In the genomic region with DNA sequence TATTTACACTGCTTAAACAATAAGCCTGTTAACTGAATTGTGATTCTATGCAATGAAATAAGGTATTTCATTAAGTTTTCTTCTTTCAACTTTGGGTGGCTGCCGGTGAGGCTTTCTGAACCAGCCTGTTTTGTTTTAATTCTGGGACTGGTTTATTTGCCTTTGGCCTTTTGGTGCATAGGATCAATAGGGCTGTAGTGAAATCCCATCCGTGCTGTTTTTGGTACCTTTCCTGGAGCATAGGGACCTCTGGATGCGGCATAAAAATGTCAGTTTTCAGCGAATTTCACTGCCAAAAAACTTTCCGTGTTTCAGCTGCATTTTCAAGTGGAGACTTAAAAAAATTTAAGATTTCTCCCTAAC, we compare ENCODE assay signal across 8 cellular contexts. TPM values are rescaled to one million over a fixed set of nuclear protein-coding genes. Genes with fewer than 3 reads are reported as not detected.
DNase-seq lines count a peak whose midpoint lies in the region; ATAC-seq, FAIRE-seq and TF ChIP-seq lines count a peak whose summit lies in the region.

No MANE protein-coding gene starts in this region.

- TF ChIP-seq POLR2A in HepG2 (IDR thresholded peaks at IDR 0.05; ENCODE audit: insufficient read depth in 1 of 2, low read depth in 2 of 2, low read length in 2 of 2) (no peak), tibial nerve (IDR thresholded peaks at IDR 0.05) (no peak)

- peak overlapping the region; percentile 96 for H3K4me3 Mint-ChIP-seq in activated CD8-positive, alpha-beta memory T cell treated with anti-CD3 and anti-CD28 coated beads, Interleukin-2, amount 10 ng/mL, durations not matched to agents 7 days and 5 days
- peak overlapping the region; percentile 96 for H3K4me3 Mint-ChIP-seq in activated naive CD8-positive, alpha-beta T cell treated with anti-CD3 and anti-CD28 coated beads for 36 hours

- H3K79me2 ChIP-seq in HepG2 (ENCODE audit: insufficient read depth, low read length): peaks cover 17% of the 10 kb centered on the region

- in situ Hi-C loops in HepG2 (cut with HindIII; ENCODE audit: extremely low pct_ligation_motif_present, low pct_unique_long_range_greater_than_20kb): no loop called here

- H3K4me1 ChIP-seq in HepG2 (ENCODE audit: insufficient read depth, low read length): peaks cover 29% of the 10 kb centered on the region
- peaks cover 0 to 17% (median 2%) of the 10 kb centered on the region in 4 donors for H3K4me1 ChIP-seq in tibial nerve

- TSS peak; percentile 77 for BruUV-seq in HepG2 (replicated peaks; lab: Mats Ljungman, UMichigan)

- ATAC-seq in activated CD8-positive, alpha-beta memory T cell treated with anti-CD3 and anti-CD28 coated beads, Interleukin-2, amount 10 ng/mL, durations not matched to agents 7 days and 5 days: no peak
- ATAC-seq in HepG2 (peak; percentile 45), GM19397 (IDR thresholded peaks at IDR 0.05; ENCODE audit: unreplicated experiment) (no peak), HG03378 (IDR thresholded peaks at IDR 0.05; ENCODE audit: unreplicated experiment) (no peak)

- H3K27ac ChIP-seq in HepG2 (ENCODE audit: extremely low read length, insufficient read depth, low read length) (peak overlapping the region; percentile 82), tibial nerve (peak overlapping the region in 1 of 4 donors; percentile 52)

- peak overlapping the region; percentile 75 for H2AFZ ChIP-seq in HepG2 (ENCODE audit: low read length)

- peaks cover 6% of the 10 kb centered on the region for H3K27me3 Mint-ChIP-seq in activated CD8-positive, alpha-beta memory T cell treated with anti-CD3 and anti-CD28 coated beads, Interleukin-2, amount 10 ng/mL, durations not matched to agents 7 days and 5 days
- H3K27me3 Mint-ChIP-seq in activated naive CD8-positive, alpha-beta T cell treated with anti-CD3 and anti-CD28 coated beads for 36 hours: peaks cover 12% of the 10 kb centered on the region

- H3K4me2 ChIP-seq in HepG2 (ENCODE audit: low read depth, low read length): peak overlapping the region; percentile 87

- H3K36me3 ChIP-seq in HepG2 (replicated peaks in 1 of 2; ENCODE audit: control insufficient read depth in 1 of 2, insufficient read depth in 2 of 2, low read length in 2 of 2): no peaks in the 10 kb centered on the region
- no peaks in the 10 kb centered on the region for H3K36me3 ChIP-seq in tibial nerve

- no peaks in the 10 kb centered on the region for H4K20me1 ChIP-seq in HepG2 (ENCODE audit: insufficient read depth, low read length)

- POLR2A ChIA-PET in HepG2 (lab: Yijun Ruan, JAX): interaction anchor here (0.5 to 2.1 kb wide), 7 partner anchors 13 to 405 kb away, joined by 3 to 14 read pairs (median 4); a partner anchor contains a TSS

- TF ChIP-seq EP300 in HepG2 (IDR thresholded peaks at IDR 0.05; ENCODE audit: low read depth in 2 of 2, low read length in 2 of 2) (no peak), HepG2 (CRISPR knock-in tag; IDR thresholded peaks at IDR 0.05; ENCODE audit: borderline replicate concordance) (no peak), tibial nerve (IDR thresholded peaks at IDR 0.05) (no peak)

- H3K27ac Mint-ChIP-seq in activated CD8-positive, alpha-beta memory T cell treated with anti-CD3 and anti-CD28 coated beads, Interleukin-2, amount 10 ng/mL, durations not matched to agents 7 days and 5 days: peak overlapping the region; percentile 49
- H3K27ac Mint-ChIP-seq in activated naive CD8-positive, alpha-beta T cell treated with anti-CD3 and anti-CD28 coated beads for 36 hours: peak overlapping the region; percentile 78

- intact Hi-C loops in HepG2 (cut with micrococcal nuclease; ENCODE audit: unreplicated experiment): loop anchor here (1.0 to 2.0 kb wide), 3 partner anchors 18 to 128 kb away; a partner anchor contains a TSS

- no peaks in the 10 kb centered on the region for H3K36me3 Mint-ChIP-seq in activated CD8-positive, alpha-beta memory T cell treated with anti-CD3 and anti-CD28 coated beads, Interleukin-2, amount 10 ng/mL, durations not matched to agents 7 days and 5 days
- H3K36me3 Mint-ChIP-seq in activated naive CD8-positive, alpha-beta T cell treated with anti-CD3 and anti-CD28 coated beads for 36 hours: peaks cover 1% of the 10 kb centered on the region

- no peaks in the 10 kb centered on the region; a peak in 1 of 5 replicates for H3K27me3 ChIP-seq in HepG2 (ENCODE audit: control insufficient read depth in 1 of 2, insufficient read depth in 2 of 2, low read length in 2 of 2)
- no peaks in the 10 kb centered on the region for H3K27me3 ChIP-seq in tibial nerve

- TF ChIP-seq CTCF in HepG2 (CRISPR knock-in tag; IDR thresholded peaks at IDR 0.05) (no peak), tibial nerve (IDR thresholded peaks at IDR 0.05) (no peak)

- CTCF ChIA-PET in activated CD8-positive, alpha-beta memory T cell treated with anti-CD3 and anti-CD28 coated beads, Interleukin-2, amount 10 ng/mL, durations not matched to agents 7 days and 5 days (lab: Charles Lee): interaction anchor here (1.2 to 2.1 kb wide), 3 partner anchors 10 to 127 kb away, joined by 4 to 6 read pairs (median 5); a partner anchor contains a TSS
- CTCF ChIA-PET in HepG2 (lab: Yijun Ruan, JAX; ENCODE audit: low intra/inter-chr PET ratio, low total read pairs): no interaction called here

- no peaks in the 10 kb centered on the region for H3K9me3 Mint-ChIP-seq in activated CD8-positive, alpha-beta memory T cell treated with anti-CD3 and anti-CD28 coated beads, Interleukin-2, amount 10 ng/mL, durations not matched to agents 7 days and 5 days (ENCODE audit: low read depth)
- no peaks in the 10 kb centered on the region for H3K9me3 Mint-ChIP-seq in activated naive CD8-positive, alpha-beta T cell treated with anti-CD3 and anti-CD28 coated beads for 36 hours

- H3K4me3 ChIP-seq in HepG2 (replicated peaks in 1 of 3; ENCODE audit: insufficient read depth in 1 of 3, low read depth in 2 of 3, low read length in 3 of 3) (peak overlapping the region; percentile 80 to 83 (median 80)), tibial nerve (peak overlapping the region; percentile 42 to 82 (median 58))

- DNase-seq in activated CD8-positive, alpha-beta memory T cell treated with anti-CD3 and anti-CD28 coated beads, Interleukin-2, amount 10 ng/mL, durations not matched to agents 7 days and 5 days: no peak
- no peak for DNase-seq in activated CD8-positive, alpha-beta memory T cell treated with anti-CD3 and anti-CD28 coated beads, Interleukin-2, amount 50 U/mL, for 4 hours
- no peak for DNase-seq in activated naive CD8-positive, alpha-beta T cell treated with anti-CD3 and anti-CD28 coated beads for 36 hours
- DNase-seq in HepG2 (ENCODE audit: low spot score): no peak
- DNase-seq in tibial nerve (ENCODE audit: low spot score in 2 of 2): no peak
- no peak for DNase-seq in DMS114 treated with DMSO at 0.1 percent for 48 hours (lab: John Stamatoyannopoulos, UW; ENCODE audit: unreplicated experiment)

- FAIRE-seq in HepG2 (lab: Jason Lieb, UNC): no peak

- peak overlapping the region; percentile 77 for H3K9ac ChIP-seq in HepG2 (ENCODE audit: insufficient read depth, low read depth, low read length)

- H3K9me3 ChIP-seq in HepG2 (ENCODE audit: low read length) (no peaks in the 10 kb centered on the region), tibial nerve (no peaks in the 10 kb centered on the region)

- no peak for TF ChIP-seq RAD21 in HepG2 (CRISPR knock-in tag; IDR thresholded peaks at IDR 0.05)

- H3K4me1 Mint-ChIP-seq in activated CD8-positive, alpha-beta memory T cell treated with anti-CD3 and anti-CD28 coated beads, Interleukin-2, amount 10 ng/mL, durations not matched to agents 7 days and 5 days: peaks cover 17% of the 10 kb centered on the region
- peaks cover 16% of the 10 kb centered on the region for H3K4me1 Mint-ChIP-seq in activated naive CD8-positive, alpha-beta T cell treated with anti-CD3 and anti-CD28 coated beads for 36 hours

- WGBS in HepG2 (ENCODE audit: low lambda C conversion rate): under 1% methylated on average over 5 of the region's 5 CpGs
- 7 to 19% methylated on average over 5 of the region's 5 CpGs for WGBS in tibial nerve, 2 donors

RNA-seq across cellular contexts. Expression of a gene that starts 0.5 kb away (rescaled TPM):
- 1 to 10 TPM; 4.2 to 4.5 TPM for total RNA-seq in activated CD8-positive, alpha-beta memory T cell treated with anti-CD3 and anti-CD28 coated beads, Interleukin-2, amount 10 ng/mL, durations not matched to agents 7 days and 5 days
- total RNA-seq in activated naive CD8-positive, alpha-beta T cell treated with anti-CD3 and anti-CD28 coated beads for 36 hours: 1 to 10 TPM; 6.2 to 7.0 TPM
- total RNA-seq in HepG2 (2016; rRNA removed; fragmentation: Illumina TruSeq; extraction: Trizol): 21.1 and 34.1 TPM in 2 replicates
- total RNA-seq in HepG2 (2016; cell fraction: cytosol; rRNA removed; fragmentation: Illumina TruSeq; extraction: Trizol; ENCODE audit: low read depth): 4.4 and 7.7 TPM in 2 replicates
- 19.5 and 33.3 TPM in 2 replicates for total RNA-seq in HepG2 (2016; cell fraction: insoluble cytoplasmic fraction; rRNA removed; fragmentation: Illumina TruSeq; extraction: Trizol)
- total RNA-seq in HepG2 (2016; cell fraction: membrane; rRNA removed; fragmentation: Illumina TruSeq; extraction: Trizol): 5.7 and 6.6 TPM in 2 replicates
- total RNA-seq in HepG2 (2016; cell fraction: nucleus; rRNA removed; fragmentation: Illumina TruSeq; extraction: Trizol): 13.8 and 14.5 TPM in 2 replicates
- 8.3 and 11.2 TPM in 2 replicates for polyA plus RNA-seq in HepG2 (2011; rRNA removed)
- polyA plus RNA-seq in HepG2 (2011; cell fraction: cytosol; rRNA removed): 5.3 and 9.1 TPM in 2 replicates
- polyA plus RNA-seq in HepG2 (2011; cell fraction: nucleus; rRNA removed): 2.6 and 3.8 TPM in 2 replicates
- 8.5 and 14.1 TPM in 2 replicates for polyA plus RNA-seq in HepG2 (2012)
- polyA plus RNA-seq in HepG2 (2016; cell fraction: cytosol; fragmentation: Illumina TruSeq; extraction: Trizol; ENCODE audit: low read depth): 0.65 and 0.89 TPM in 2 replicates
- 18.7 and 20.7 TPM in 2 replicates for polyA plus RNA-seq in HepG2 (2016; cell fraction: insoluble cytoplasmic fraction; fragmentation: Illumina TruSeq; extraction: Trizol; ENCODE audit: low read depth)
- polyA plus RNA-seq in HepG2 (2016; cell fraction: membrane; fragmentation: Illumina TruSeq; extraction: Trizol; ENCODE audit: low read depth): 1.8 TPM in 2 replicates
- 7.7 and 8.5 TPM in 2 replicates for polyA plus RNA-seq in HepG2 (2016; cell fraction: nucleus; fragmentation: Illumina TruSeq; extraction: Trizol; ENCODE audit: insufficient read depth, low read depth)
- polyA minus RNA-seq in HepG2 (2011; rRNA and poly(A)+ RNA removed; ENCODE audit: low replicate concordance): 4.7 and 8.0 TPM in 2 replicates
- polyA minus RNA-seq in HepG2 (2011; cell fraction: cytosol; rRNA and poly(A)+ RNA removed): 10.1 and 13.0 TPM in 2 replicates
- 13.4 and 18.6 TPM in 2 replicates for polyA minus RNA-seq in HepG2 (2011; cell fraction: nucleus; rRNA and poly(A)+ RNA removed)
- total RNA-seq in tibial nerve: 1 to 10 TPM in 1 of 4 donors, under 1 TPM in 2, not detected in 1; 0.66 to 3.6 (median 0.90) TPM

RNA-seq across cellular contexts. Expression of a gene that starts 18.2 kb away (rescaled TPM):
- total RNA-seq in activated CD8-positive, alpha-beta memory T cell treated with anti-CD3 and anti-CD28 coated beads, Interleukin-2, amount 10 ng/mL, durations not matched to agents 7 days and 5 days: 10 to 100 TPM; 34.9 to 40.0 TPM
- 10 to 100 TPM; 38.3 to 42.4 TPM for total RNA-seq in activated naive CD8-positive, alpha-beta T cell treated with anti-CD3 and anti-CD28 coated beads for 36 hours
- total RNA-seq in HepG2 (2016; rRNA removed; fragmentation: Illumina TruSeq; extraction: Trizol): 17.0 and 21.7 TPM in 2 replicates
- 3.3 and 4.6 TPM in 2 replicates for total RNA-seq in HepG2 (2016; cell fraction: cytosol; rRNA removed; fragmentation: Illumina TruSeq; extraction: Trizol; ENCODE audit: low read depth)
- total RNA-seq in HepG2 (2016; cell fraction: insoluble cytoplasmic fraction; rRNA removed; fragmentation: Illumina TruSeq; extraction: Trizol): 16.0 and 21.3 TPM in 2 replicates
- 5.3 and 6.0 TPM in 2 replicates for total RNA-seq in HepG2 (2016; cell fraction: membrane; rRNA removed; fragmentation: Illumina TruSeq; extraction: Trizol)
- total RNA-seq in HepG2 (2016; cell fraction: nucleus; rRNA removed; fragmentation: Illumina TruSeq; extraction: Trizol): 32.5 and 33.4 TPM in 2 replicates
- 5.4 and 6.6 TPM in 2 replicates for polyA plus RNA-seq in HepG2 (2011; rRNA removed)
- 1.7 and 3.5 TPM in 2 replicates for polyA plus RNA-seq in HepG2 (2011; cell fraction: cytosol; rRNA removed)
- polyA plus RNA-seq in HepG2 (2011; cell fraction: nucleus; rRNA removed): 7.2 and 8.3 TPM in 2 replicates
- 6.6 and 8.4 TPM in 2 replicates for polyA plus RNA-seq in HepG2 (2012)
- 1.3 TPM in 2 replicates for polyA plus RNA-seq in HepG2 (2016; cell fraction: cytosol; fragmentation: Illumina TruSeq; extraction: Trizol; ENCODE audit: low read depth)
- polyA plus RNA-seq in HepG2 (2016; cell fraction: insoluble cytoplasmic fraction; fragmentation: Illumina TruSeq; extraction: Trizol; ENCODE audit: low read depth): 12.9 and 13.9 TPM in 2 replicates
- polyA plus RNA-seq in HepG2 (2016; cell fraction: membrane; fragmentation: Illumina TruSeq; extraction: Trizol; ENCODE audit: low read depth): 1.6 and 1.9 TPM in 2 replicates
- 24.5 and 26.4 TPM in 2 replicates for polyA plus RNA-seq in HepG2 (2016; cell fraction: nucleus; fragmentation: Illumina TruSeq; extraction: Trizol; ENCODE audit: insufficient read depth, low read depth)
- 6.9 and 27.7 TPM in 2 replicates for polyA minus RNA-seq in HepG2 (2011; rRNA and poly(A)+ RNA removed; ENCODE audit: low replicate concordance)
- 6.3 and 7.6 TPM in 2 replicates for polyA minus RNA-seq in HepG2 (2011; cell fraction: cytosol; rRNA and poly(A)+ RNA removed)
- polyA minus RNA-seq in HepG2 (2011; cell fraction: nucleus; rRNA and poly(A)+ RNA removed): 32.3 and 42.5 TPM in 2 replicates
- 10 to 100 TPM; 20.8 to 43.3 (median 31.6) TPM for total RNA-seq in tibial nerve
